In the genomic region with DNA sequence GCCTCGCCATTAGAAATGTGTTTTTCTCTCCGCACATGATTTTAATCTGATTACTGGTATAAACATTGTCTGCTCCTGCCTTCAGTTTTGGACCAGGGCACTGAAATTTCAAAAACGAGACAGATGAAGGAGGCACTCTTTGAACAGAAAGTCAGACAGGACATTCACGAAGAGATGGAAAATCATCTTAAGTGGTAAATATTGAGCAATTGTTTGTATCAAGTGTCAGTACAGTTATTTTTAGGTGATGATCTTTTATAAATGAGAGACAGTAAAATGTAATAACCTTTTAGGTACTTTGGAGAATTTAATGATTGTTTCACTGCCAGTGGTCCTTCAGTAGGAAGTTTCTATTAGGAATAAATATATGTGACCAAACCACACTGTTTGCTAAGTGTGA, we compare ENCODE assay signal across 29 cellular contexts.
"Had no signal": no experiment of that assay in that cellular context is flagged by ENCODE, and none has a peak within 500 bp of the region (broad histone marks: within the 10 kb centered on the region; RNA-seq: fewer than 3 reads in every experiment).

No MANE protein-coding gene starts in this region.

- H3K36me3 Mint-ChIP-seq: stimulated activated effector memory CD8-positive, alpha-beta T cell treated with anti-CD3 and anti-CD28 coated beads, Interleukin-12 subunit alpha, Interleukin-12 subunit beta, amount 100 ng/mL, for 72 hours; stimulated activated memory B cell treated with anti-CD40 and anti-IgM and Interleukin-4, amounts not matched to agents 10 μg/mL and 1 μg/mL and 100 μg/mL, for 72 hours; stimulated activated naive B cell treated with anti-CD40 and anti-IgM and Interleukin-4, amounts not matched to agents 10 μg/mL and 1 μg/mL and 100 μg/mL, for 72 hours; type B pancreatic cell had no signal

- H3K27ac Mint-ChIP-seq: stimulated activated effector memory CD8-positive, alpha-beta T cell treated with anti-CD3 and anti-CD28 coated beads, Interleukin-12 subunit alpha, Interleukin-12 subunit beta, amount 100 ng/mL, for 72 hours; stimulated activated memory B cell treated with anti-CD40 and anti-IgM and Interleukin-4, amounts not matched to agents 10 μg/mL and 1 μg/mL and 100 μg/mL, for 72 hours; stimulated activated naive B cell treated with anti-CD40 and anti-IgM and Interleukin-4, amounts not matched to agents 10 μg/mL and 1 μg/mL and 100 μg/mL, for 72 hours; stimulated activated naive CD8-positive, alpha-beta T cell treated with anti-CD3 and anti-CD28 coated beads, Interleukin-15, amount 100 ng/mL, for 72 hours; stimulated activated naive CD8-positive, alpha-beta T cell treated with anti-CD3 and anti-CD28 coated beads, Interleukin-15, Interleukin-2, amounts not matched to agents 100 ng/mL and 50 ng/mL, for 24 hours; type B pancreatic cell had no signal

- FAIRE-seq: urothelium cell line had no signal

- H3K4me1 Mint-ChIP-seq: stimulated activated effector memory CD8-positive, alpha-beta T cell treated with anti-CD3 and anti-CD28 coated beads, Interleukin-12 subunit alpha, Interleukin-12 subunit beta, amount 100 ng/mL, for 72 hours; stimulated activated memory B cell treated with anti-CD40 and anti-IgM and Interleukin-4, amounts not matched to agents 10 μg/mL and 1 μg/mL and 100 μg/mL, for 72 hours; stimulated activated naive B cell treated with anti-CD40 and anti-IgM and Interleukin-4, amounts not matched to agents 10 μg/mL and 1 μg/mL and 100 μg/mL, for 72 hours; stimulated activated naive CD8-positive, alpha-beta T cell treated with anti-CD3 and anti-CD28 coated beads, Interleukin-15, amount 100 ng/mL, for 72 hours had no signal

- H3K9me3 Mint-ChIP-seq: stimulated activated effector memory CD8-positive, alpha-beta T cell treated with anti-CD3 and anti-CD28 coated beads, Interleukin-12 subunit alpha, Interleukin-12 subunit beta, amount 100 ng/mL, for 72 hours; stimulated activated memory B cell treated with anti-CD40 and anti-IgM and Interleukin-4, amounts not matched to agents 10 μg/mL and 1 μg/mL and 100 μg/mL, for 72 hours; stimulated activated naive B cell treated with anti-CD40 and anti-IgM and Interleukin-4, amounts not matched to agents 10 μg/mL and 1 μg/mL and 100 μg/mL, for 72 hours; stimulated activated naive CD8-positive, alpha-beta T cell treated with anti-CD3 and anti-CD28 coated beads, Interleukin-15, amount 100 ng/mL, for 72 hours; stimulated activated naive CD8-positive, alpha-beta T cell treated with anti-CD3 and anti-CD28 coated beads, Interleukin-15, Interleukin-2, amounts not matched to agents 100 ng/mL and 50 ng/mL, for 24 hours; type B pancreatic cell had no signal

- H3K36me3 ChIP-seq: stomach, suprapubic skin, thoracic aorta, thyroid gland, tibial artery, tibial nerve, transverse colon, upper lobe of left lung, upper lobe of right lung, uterus, vagina had no signal

- DNase-seq: stimulated activated CD4-positive, alpha-beta T cell treated with anti-CD3 and anti-CD28 coated beads, Interleukin-2, amount 100 ng/mL, for 48 hours; stimulated activated CD4-positive, alpha-beta T cell treated with anti-CD3 and anti-CD28 coated beads, Interleukin-4, amount 100 ng/mL, for 1 hour; stimulated activated CD4-positive, alpha-beta T cell treated with anti-CD3 and anti-CD28 coated beads, Interleukin-4, amount 100 ng/mL, for 24 hours; stimulated activated CD4-positive, alpha-beta T cell treated with anti-CD3 and anti-CD28 coated beads, Interleukin-4, amount 100 ng/mL, for 4 hours; stimulated activated CD8-positive, alpha-beta memory T cell treated with anti-CD3 and anti-CD28 coated beads, Interleukin-4, amount 100 ng/mL, for 48 hours; stimulated activated naive B cell treated with anti-CD40 and anti-IgM and Interleukin-4, amounts not matched to agents 10 μg/mL and 1 μg/mL and 100 μg/mL, for 72 hours; stimulated activated naive CD4-positive, alpha-beta T cell; stimulated activated naive CD4-positive, alpha-beta T cell treated with Interleukin-2 at 50 U/mL for 16 hours; stimulated activated naive CD8-positive, alpha-beta T cell treated with anti-CD3 and anti-CD28 coated beads, Interleukin-15, amount 100 ng/mL, for 72 hours; stimulated activated naive CD8-positive, alpha-beta T cell treated with anti-CD3 and anti-CD28 coated beads, Interleukin-15, Interleukin-2, amounts not matched to agents 100 U/mL and 50 U/mL, for 24 hours; stomach; substantia nigra; testis; thyroid gland; tibial artery; transverse colon; trophoblast cell; upper lobe of left lung; upper lobe of right lung; uterus had no signal

- H3K4me3 Mint-ChIP-seq: stimulated activated effector memory CD8-positive, alpha-beta T cell treated with anti-CD3 and anti-CD28 coated beads, Interleukin-12 subunit alpha, Interleukin-12 subunit beta, amount 100 ng/mL, for 72 hours; stimulated activated memory B cell treated with anti-CD40 and anti-IgM and Interleukin-4, amounts not matched to agents 10 μg/mL and 1 μg/mL and 100 μg/mL, for 72 hours; stimulated activated naive B cell treated with anti-CD40 and anti-IgM and Interleukin-4, amounts not matched to agents 10 μg/mL and 1 μg/mL and 100 μg/mL, for 72 hours; stimulated activated naive CD8-positive, alpha-beta T cell treated with anti-CD3 and anti-CD28 coated beads, Interleukin-15, amount 100 ng/mL, for 72 hours; stimulated activated naive CD8-positive, alpha-beta T cell treated with anti-CD3 and anti-CD28 coated beads, Interleukin-15, Interleukin-2, amounts not matched to agents 100 ng/mL and 50 ng/mL, for 24 hours; type B pancreatic cell had no signal

- H3K4me3 ChIP-seq: stomach, suprapubic skin, testis, thoracic aorta, thyroid gland, tibial artery, tibial nerve, transverse colon, upper lobe of left lung, upper lobe of right lung, uterus, vagina had no signal

- H3K27ac ChIP-seq: stomach, suprapubic skin, testis, thoracic aorta, thyroid gland, tibial artery, tibial nerve, transverse colon, upper lobe of left lung, upper lobe of right lung, uterus, vagina had no signal

- H3K9me3 ChIP-seq: stomach, suprapubic skin, testis, thoracic aorta, thyroid gland, tibial artery, tibial nerve, transverse colon, upper lobe of left lung, upper lobe of right lung, uterus, vagina had no signal

- H3K27me3 ChIP-seq: stomach, testis, thyroid gland, tibial nerve, upper lobe of left lung, upper lobe of right lung, uterus, vagina had no signal

- ATAC-seq: stimulated activated effector memory CD8-positive, alpha-beta T cell treated with anti-CD3 and anti-CD28 coated beads, Interleukin-12 subunit alpha, Interleukin-12 subunit beta, amount 100 ng/mL, for 72 hours; stimulated activated memory B cell treated with anti-CD40 and anti-IgM and Interleukin-4, amounts not matched to agents 10 μg/mL and 1 μg/mL and 100 μg/mL, for 72 hours; stimulated activated naive B cell treated with anti-CD40 and anti-IgM and Interleukin-4, amounts not matched to agents 10 μg/mL and 1 μg/mL and 100 μg/mL, for 72 hours; stimulated activated naive CD8-positive, alpha-beta T cell treated with anti-CD3 and anti-CD28 coated beads, Interleukin-15, amount 100 ng/mL, for 72 hours; stimulated activated naive CD8-positive, alpha-beta T cell treated with anti-CD3 and anti-CD28 coated beads, Interleukin-15, Interleukin-2, amounts not matched to agents 100 U/mL and 50 U/mL, for 24 hours; upper lobe of right lung had no signal

- H3K4me1 ChIP-seq: stomach, suprapubic skin, testis, thyroid gland, tibial artery, tibial nerve, transverse colon, upper lobe of left lung, upper lobe of right lung, uterus, vagina had no signal
